In the genomic region with DNA sequence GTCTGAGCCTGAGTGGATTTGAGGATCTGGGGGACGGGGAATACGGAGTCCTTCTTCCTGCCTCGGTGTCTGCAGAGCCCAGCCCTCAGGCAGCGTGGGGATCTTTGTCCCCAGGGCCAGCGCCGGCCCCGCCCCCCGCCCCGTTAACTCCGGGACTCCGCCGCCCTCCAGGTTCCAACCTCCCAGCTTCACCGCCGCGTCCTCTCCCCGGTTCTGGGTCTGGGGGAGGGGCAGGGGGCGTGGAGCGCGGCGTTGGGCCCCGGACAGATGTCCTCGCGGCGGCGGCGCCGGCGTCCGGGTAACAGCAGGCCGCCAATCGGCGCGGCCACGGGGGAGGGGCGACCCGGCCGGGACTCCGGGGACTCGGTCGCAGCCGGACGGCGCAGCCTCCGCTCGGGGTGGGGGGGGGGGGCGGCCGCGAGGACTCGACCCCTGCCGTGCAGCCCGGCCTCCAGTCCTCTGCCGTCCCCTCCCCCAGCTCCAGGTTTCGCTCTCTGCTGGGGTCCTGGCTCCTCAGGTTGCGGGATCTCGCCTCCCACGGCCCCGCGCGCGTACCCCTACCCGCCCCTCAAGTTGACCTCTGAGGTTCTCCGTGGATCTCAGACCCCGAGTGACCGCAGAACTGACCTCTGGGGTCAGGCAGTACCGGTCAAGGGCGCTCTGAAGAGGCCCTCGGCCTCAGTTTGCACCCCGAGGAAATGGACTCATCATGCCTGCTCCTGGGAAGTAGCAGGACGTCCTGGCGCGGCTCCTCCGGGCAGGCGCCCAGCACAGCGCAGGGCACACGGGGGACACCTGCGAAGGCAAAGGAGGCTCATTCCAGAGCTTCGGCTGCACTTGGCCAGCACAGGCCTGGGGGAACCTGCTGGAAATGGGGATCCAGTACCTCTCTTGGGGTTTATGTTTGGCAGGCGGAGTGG, we compare ENCODE assay signal across 9 cellular contexts. TPM values are rescaled to one million over a fixed set of nuclear protein-coding genes. Genes with fewer than 3 reads are reported as not detected.
DNase-seq lines count a peak whose midpoint lies in the region; ATAC-seq and TF ChIP-seq lines count a peak whose summit lies in the region.
"Had no signal": no experiment of that assay in that cellular context is flagged by ENCODE, and none has a peak within 500 bp of the region (broad histone marks: within the 10 kb centered on the region; RNA-seq: fewer than 3 reads in every experiment).

No MANE protein-coding gene starts in this region.

- H3K4me1 Mint-ChIP-seq in natural killer cell treated with Interleukin-12 subunit alpha and Interleukin-12 subunit beta and Interleukin-15 and Interleukin-18, amount 100 ng/mL, for 72 hours (ENCODE audit: low read depth in 2 of 2) = peaks cover 9 to 14% of the 10 kb centered on the region in 2 donors
- H3K4me1 Mint-ChIP-seq in T-helper 2 cell treated with Interferon-gamma antibody and Interleukin-4, amounts not matched to agents 5 μg/mL and 100 μg/mL, for 36 hours (ENCODE audit: low read depth) = peaks cover 2% of the 10 kb centered on the region

- H3K9me3 ChIP-seq in A673 (ENCODE audit: low read depth, low read length, poor library complexity, severe bottlenecking) = no peaks in the 10 kb centered on the region
- no peaks in the 10 kb centered on the region for H3K9me3 ChIP-seq in HUES48 (ENCODE audit: control insufficient read depth, insufficient read depth, low read length)
- H3K9me3 ChIP-seq in esophagus (ENCODE audit: control insufficient read depth in 2 of 2, insufficient read depth in 1 of 2, low read depth in 1 of 2, low read length in 1 of 2) = no peaks in the 10 kb centered on the region

- intact Hi-C loops in A673 (cut with micrococcal nuclease; ENCODE audit: unreplicated experiment) = loop anchor here (10.0 kb wide), 2 partner anchors 537 to 687 kb away; partner anchors contain the start of gene EIF3B

- H3K9me3 Mint-ChIP-seq in natural killer cell treated with Interleukin-12 subunit alpha and Interleukin-12 subunit beta and Interleukin-15 and Interleukin-18, amount 100 ng/mL, for 72 hours = no peaks in the 10 kb centered on the region
- H3K9me3 Mint-ChIP-seq in T-helper 2 cell treated with Interferon-gamma antibody and Interleukin-4, amounts not matched to agents 5 μg/mL and 100 μg/mL, for 36 hours = no peaks in the 10 kb centered on the region

- H3K36me3 Mint-ChIP-seq in natural killer cell treated with Interleukin-12 subunit alpha and Interleukin-12 subunit beta and Interleukin-15 and Interleukin-18, amount 100 ng/mL, for 72 hours = no peaks in the 10 kb centered on the region
- H3K36me3 Mint-ChIP-seq in T-helper 2 cell treated with Interferon-gamma antibody and Interleukin-4, amounts not matched to agents 5 μg/mL and 100 μg/mL, for 36 hours (ENCODE audit: low read depth) = no peaks in the 10 kb centered on the region

- peaks cover 78% of the 10 kb centered on the region for H3K27me3 ChIP-seq in A673 (replicated peaks; ENCODE audit: insufficient read depth, low read depth, low read length, poor library complexity)
- H3K27me3 ChIP-seq in HUES48 (ENCODE audit: control insufficient read depth, insufficient read depth, low read length) = peaks cover 88% of the 10 kb centered on the region
- peaks cover 4 to 59% of the 10 kb centered on the region in 2 donors for H3K27me3 ChIP-seq in esophagus (ENCODE audit: control insufficient read depth in 1 of 2, insufficient read depth in 2 of 2, low read length in 2 of 2)

- H3K36me3 ChIP-seq in A673 (ENCODE audit: insufficient read depth, low read length, poor library complexity, severe bottlenecking) (no peaks in the 10 kb centered on the region), HUES48 (ENCODE audit: control insufficient read depth, insufficient read depth, low read length) (no peaks in the 10 kb centered on the region), esophagus (ENCODE audit: control insufficient read depth in 2 of 2, insufficient read depth in 2 of 2, low read length in 1 of 2) (no peaks in the 10 kb centered on the region)

- H3K27ac Mint-ChIP-seq in natural killer cell treated with Interleukin-12 subunit alpha and Interleukin-12 subunit beta and Interleukin-15 and Interleukin-18, amount 100 ng/mL, for 72 hours = no peak overlapping the region
- H3K27ac Mint-ChIP-seq in T-helper 2 cell treated with Interferon-gamma antibody and Interleukin-4, amounts not matched to agents 5 μg/mL and 100 μg/mL, for 36 hours = no peak overlapping the region

- CTCF ChIA-PET in A673 (lab: Charles Lee) = no interaction called here

- TF ChIP-seq CTCF in A673 (conservative IDR thresholded peaks at IDR 0.05; ENCODE audit: low read depth, low read length) = no peak

- WGBS in esophagus, 2 donors = 19 to 22% methylated on average over 69 to 78 of the region's 78 CpGs

- ATAC-seq in natural killer cell treated with Interleukin-12 subunit alpha and Interleukin-12 subunit beta and Interleukin-15 and Interleukin-18, amount 100 ng/mL, for 72 hours = no peak

- H3K4me3 Mint-ChIP-seq in natural killer cell treated with Interleukin-12 subunit alpha and Interleukin-12 subunit beta and Interleukin-15 and Interleukin-18, amount 100 ng/mL, for 72 hours = peak overlapping the region; percentile 10
- no peak overlapping the region for H3K4me3 Mint-ChIP-seq in T-helper 2 cell treated with Interferon-gamma antibody and Interleukin-4, amounts not matched to agents 5 μg/mL and 100 μg/mL, for 36 hours

- peak overlapping the region; percentile 31 for H3K4me3 ChIP-seq in A673 (ENCODE audit: low read depth, low read length, poor library complexity, severe bottlenecking)
- H3K4me3 ChIP-seq in HUES48 (ENCODE audit: low read depth, low read length) = peak overlapping the region; percentile 55
- peak overlapping the region; percentile 21 to 57 for H3K4me3 ChIP-seq in esophagus (ENCODE audit: low read depth in 1 of 2, low read length in 2 of 2)

- H3K27ac ChIP-seq in A673 (ENCODE audit: low read depth, low read length, poor library complexity, severe bottlenecking) (no peak overlapping the region), HUES48 (ENCODE audit: low read depth, low read length) (no peak overlapping the region), esophagus (ENCODE audit: low read depth in 2 of 2, low read length in 1 of 2) (no peak overlapping the region)

- peaks cover 20% of the 10 kb centered on the region for H3K4me1 ChIP-seq in A673 (ENCODE audit: insufficient read depth, low read length, poor library complexity, severe bottlenecking)
- peaks cover 11% of the 10 kb centered on the region; the same call in 1 of the 2 replicates for H3K4me1 ChIP-seq in HUES48 (ENCODE audit: control insufficient read depth, insufficient read depth, low read length)
- peaks cover 13 to 16% of the 10 kb centered on the region in 2 donors for H3K4me1 ChIP-seq in esophagus (ENCODE audit: control insufficient read depth in 2 of 2, insufficient read depth in 2 of 2, low read length in 1 of 2)

- no TSS peak for BruUV-seq in A673 (replicated peaks; lab: Mats Ljungman, UMichigan)

- no peak for DNase-seq in A673 (ENCODE audit: low spot score)
- DNase-seq in natural killer cell treated with Interleukin-12 subunit alpha and Interleukin-12 subunit beta and Interleukin-15 and Interleukin-18, amount 100 ng/mL, for 72 hours (ENCODE audit: low spot score) = no peak
- no peak for DNase-seq in NCI-H2081 (lab: John Stamatoyannopoulos, UW)
- DNase-seq in NK-92 (lab: John Stamatoyannopoulos, UW; ENCODE audit: unreplicated experiment) = no peak
- DNase-seq in stimulated activated naive CD4-positive, alpha-beta T cell treated with Interleukin-2 at 50 U/mL for 16 hours (lab: John Stamatoyannopoulos, UW) = no peak
- DNase-seq in T-helper 2 cell treated with Interferon-gamma antibody and Interleukin-4, amounts not matched to agents 5 μg/mL and 100 μg/mL, for 36 hours (ENCODE audit: low spot score) = no peak

- POLR2A ChIA-PET in A673 (lab: Charles Lee; ENCODE audit: low non-redundant PET) = no interaction called here

- H3K27me3 Mint-ChIP-seq in natural killer cell treated with Interleukin-12 subunit alpha and Interleukin-12 subunit beta and Interleukin-15 and Interleukin-18, amount 100 ng/mL, for 72 hours = peaks cover 17 to 18% of the 10 kb centered on the region in 2 donors
- peaks cover 37% of the 10 kb centered on the region for H3K27me3 Mint-ChIP-seq in T-helper 2 cell treated with Interferon-gamma antibody and Interleukin-4, amounts not matched to agents 5 μg/mL and 100 μg/mL, for 36 hours (ENCODE audit: low read depth)

- H3K9ac ChIP-seq in HUES48 (ENCODE audit: low read depth, low read length) = no peak overlapping the region

RNA-seq across cellular contexts. Expression of gene ELFN1, which starts 2.3 kb away (rescaled TPM):
- 0.09 TPM in 1 of 2 replicates, not detected in the other for total RNA-seq in A673 (2021)
- under 1 TPM; 0.16 to 0.39 TPM for polyA plus RNA-seq in esophagus
- under 1 TPM in 1 of 2 donors, not detected in 1; 0.11 TPM for total RNA-seq in natural killer cell treated with Interleukin-12 subunit alpha and Interleukin-12 subunit beta and Interleukin-15 and Interleukin-18, amount 100 ng/mL, for 72 hours
- total RNA-seq: LHCN-M2 had no signal
